In the genomic region with DNA sequence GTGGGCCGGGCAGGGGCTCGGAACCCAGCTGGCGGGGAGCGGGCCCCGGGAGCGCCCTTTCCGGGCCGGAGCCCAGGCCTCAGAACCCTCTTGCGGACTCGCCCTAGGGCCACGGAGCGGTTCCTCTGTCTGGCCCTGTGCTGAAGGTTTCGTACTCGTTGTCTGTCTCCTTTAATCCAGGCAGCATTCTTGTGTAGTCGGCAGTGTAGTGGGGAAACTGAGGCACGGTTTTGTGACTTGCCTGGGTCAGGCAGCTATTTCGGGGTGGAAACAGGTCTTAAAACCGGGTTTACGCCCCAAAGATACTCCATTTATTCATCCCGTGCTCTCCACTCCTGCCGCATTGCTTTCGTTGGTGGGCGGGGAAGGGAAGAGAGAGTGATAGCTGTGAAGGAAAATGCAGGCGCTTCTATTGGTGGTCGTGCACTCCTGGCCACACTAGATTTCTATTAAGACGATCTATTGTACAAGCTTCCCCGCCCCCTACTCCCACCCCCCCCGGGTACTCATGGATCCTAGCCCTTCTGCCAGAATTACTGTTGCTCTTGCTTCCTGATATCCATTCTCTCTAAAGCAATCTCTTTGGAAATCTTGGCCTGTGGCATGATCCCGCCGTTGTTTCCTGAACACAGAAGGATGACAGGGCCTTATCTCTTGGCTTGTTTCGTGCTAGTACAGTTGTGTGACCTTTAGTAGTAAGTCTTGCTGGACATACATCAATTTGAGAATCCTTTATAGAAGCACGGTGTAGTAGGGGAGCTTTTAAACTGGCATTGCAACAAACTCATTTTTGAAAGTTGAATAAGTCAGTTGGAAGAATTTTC, we compare ENCODE assay signal across 9 cellular contexts. TPM values are rescaled to one million over a fixed set of nuclear protein-coding genes. Genes with fewer than 3 reads are reported as not detected.
A peak's percentile ranks its signal among the peaks of the same experiment; 100 is the strongest.
DNase-seq lines count a peak whose midpoint lies in the region; ATAC-seq and TF ChIP-seq lines count a peak whose summit lies in the region.
"Had no signal": no experiment of that assay in that cellular context is flagged by ENCODE, and none has a peak within 500 bp of the region (broad histone marks: within the 10 kb centered on the region; RNA-seq: fewer than 3 reads in every experiment).

No MANE protein-coding gene starts in this region.

- H3K27me3 ChIP-seq in HL-60 (ENCODE audit: insufficient read depth, poor library complexity, severe bottlenecking) (no peaks in the 10 kb centered on the region), right lobe of liver (no peaks in the 10 kb centered on the region)

- no peaks in the 10 kb centered on the region for H3K36me3 ChIP-seq in right lobe of liver

- no peak for TF ChIP-seq POLR2A in right lobe of liver (IDR thresholded peaks at IDR 0.05)

- peak; percentile 1 to 6 (median 2) for ATAC-seq in right lobe of liver

- peak overlapping the region; percentile 96 for H3K27ac ChIP-seq in HL-60 (replicated peaks)
- peak overlapping the region; percentile 81 to 90 (median 86) for H3K27ac ChIP-seq in right lobe of liver
- peak overlapping the region; percentile 63 for H3K27ac ChIP-seq in temporal lobe (ENCODE audit: low read depth, low read length)

- peak overlapping the region; percentile 98 for H3K4me3 ChIP-seq in HL-60 (replicated peaks; ENCODE audit: insufficient read depth, low read length)
- peak overlapping the region; percentile 97 for H3K4me3 ChIP-seq in choroid plexus epithelial cell (ENCODE audit: low read depth, low read length)
- H3K4me3 ChIP-seq in right lobe of liver = peak overlapping the region; percentile 68 to 99 (median 96)

- no peaks in the 10 kb centered on the region for H3K9me3 ChIP-seq in right lobe of liver

- 0% methylated on average over 22 of the region's 32 CpGs for WGBS in right lobe of liver (ENCODE audit: insufficient coverage, low coverage, low lambda C conversion rate, missing lambda C conversion rate)

- TF ChIP-seq CTCF in HL-60 (IDR thresholded peaks at IDR 0.05; ENCODE audit: insufficient read depth, low read length) (no peak), choroid plexus epithelial cell (conservative IDR thresholded peaks at IDR 0.05; ENCODE audit: low read depth, low read length) (no peak), right lobe of liver (IDR thresholded peaks at IDR 0.05) (no peak)

- H3K4me1 ChIP-seq in right lobe of liver = peaks cover 0 to 34% (median 5%) of the 10 kb centered on the region in 4 donors

- intact Hi-C loops in right lobe of liver (cut with DNase I) = no loop called here

- DNase-seq in activated CD8-positive, alpha-beta memory T cell treated with anti-CD3 and anti-CD28 coated beads, Interleukin-2, amount 50 U/mL, for 4 hours = peak; percentile 13
- DNase-seq in activated CD8-positive, alpha-beta memory T cell treated with anti-CD3 and anti-CD28 coated beads, Interleukin-2, amount 50 U/mL, for 48 hours = no peak
- DNase-seq in HL-60 (ENCODE audit: low read depth in 1 of 2, low spot score in 1 of 2) (no peak), RPMI7951 (ENCODE audit: low read depth) (peak; percentile 45), choroid plexus epithelial cell (ENCODE audit: low read depth) (peak; percentile 50), right lobe of liver (peak in 1 of 3 donors; percentile 36), hepatic stellate cell (ENCODE audit: low spot score) (no peak)

RNA-seq across cellular contexts. Expression of a gene that starts 0.8 kb away (rescaled TPM):
- total RNA-seq in RPMI7951 (2014; rRNA removed; shearing (Covaris generic)) = 20.7 and 22.2 TPM in 2 replicates
- total RNA-seq in right lobe of liver = 10 to 100 TPM; 14.9 to 31.0 (median 26.7) TPM
- total RNA-seq in temporal lobe = 45.5 TPM

RNA-seq across cellular contexts. Expression of a gene that starts 27.9 kb away (rescaled TPM):
- total RNA-seq in RPMI7951 (2014; rRNA removed; shearing (Covaris generic)) = not detected in 2 replicates
- total RNA-seq in right lobe of liver (not detected), temporal lobe (0.25 TPM)
- total RNA-seq: pulmonary artery endothelial cell had no signal

RNA-seq across cellular contexts. Expression of a gene that starts 49.7 kb away (rescaled TPM):
- 12.6 and 16.7 TPM in 2 replicates for total RNA-seq in RPMI7951 (2014; rRNA removed; shearing (Covaris generic))
- total RNA-seq in right lobe of liver (10 to 100 TPM; 30.6 to 46.7 (median 35.5) TPM), temporal lobe (4.7 TPM)

Comparison
In these comparisons a context has a peak if more than half of its experiments do, and no peak if none do; other contexts are left out.
1. DNase-seq: peak in activated CD8-positive, alpha-beta memory T cell treated with anti-CD3 and anti-CD28 coated beads, Interleukin-2, amount 50 U/mL, for 4 hours (single experiment), RPMI7951 (single experiment) and choroid plexus epithelial cell (single experiment); none in activated CD8-positive, alpha-beta memory T cell treated with anti-CD3 and anti-CD28 coated beads, Interleukin-2, amount 50 U/mL, for 48 hours (single experiment), HL-60 (0 of 2) and hepatic stellate cell (single experiment).
2. Peak in every context shown above with its lines, with median percentiles within 50 percentile points of each other: H3K27ac ChIP-seq and H3K4me3 ChIP-seq.